ENCODE assay signal across 9 cellular contexts in genomic region chr10:88157981-88158465, GRCh38.
DNase-seq lines count a peak whose midpoint lies in the region; ATAC-seq and TF ChIP-seq lines count a peak whose summit lies in the region.
"Had no signal": no experiment of that assay in that cellular context is flagged by ENCODE, and none has a peak within 500 bp of the region (broad histone marks: within the 10 kb centered on the region; RNA-seq: fewer than 3 reads in every experiment).

No MANE protein-coding gene starts in this region.

- H3K4me3 ChIP-seq in RWPE2 (ENCODE audit: severe bottlenecking) (no peak overlapping the region), fibroblast of the aortic adventitia (ENCODE audit: low read depth, low read length) (no peak overlapping the region), SJCRH30 (no peak overlapping the region)

- no peaks in the 10 kb centered on the region for H3K27me3 ChIP-seq in RWPE2 (ENCODE audit: insufficient read depth, poor library complexity, severe bottlenecking)
- H3K27me3 ChIP-seq in SJCRH30: no peaks in the 10 kb centered on the region

- DNase-seq in DMS53 treated with DMSO at 0.1 percent for 48 hours (lab: John Stamatoyannopoulos, UW; ENCODE audit: unreplicated experiment) (peak; percentile 10), RWPE2 (ENCODE audit: low spot score) (no peak), fibroblast of the aortic adventitia (ENCODE audit: low read depth) (peak; percentile 93), renal cortical epithelial cell (ENCODE audit: low read depth) (peak; percentile 94), SJCRH30 (no peak), NCI-H2196 treated with DMSO at 0.1 percent for 48 hours (lab: John Stamatoyannopoulos, UW; ENCODE audit: unreplicated experiment) (no peak), cerebellar nuclear complex (lab: John Stamatoyannopoulos, UW) (no peak)
- DNase-seq: activated B cell treated with CpG ODN at 0.5 μM for 24 hours had no signal

- no peaks in the 10 kb centered on the region for H3K9me3 ChIP-seq in RWPE2 (ENCODE audit: severe bottlenecking)
- no peaks in the 10 kb centered on the region for H3K9me3 ChIP-seq in SJCRH30 (replicated peaks)

- ATAC-seq in RWPE2 (ENCODE audit: low read depth): peak; percentile 95
- no peak for ATAC-seq in HG03280 (IDR thresholded peaks at IDR 0.05; ENCODE audit: unreplicated experiment)

- H3K4me1 ChIP-seq in RWPE2 (ENCODE audit: insufficient read depth, poor library complexity, severe bottlenecking): peaks cover 31% of the 10 kb centered on the region
- H3K4me1 ChIP-seq in SJCRH30: no peaks in the 10 kb centered on the region

- no peak for TF ChIP-seq CTCF in RWPE2 (IDR thresholded peaks at IDR 0.05; ENCODE audit: poor library complexity, severe bottlenecking)
- no peak for TF ChIP-seq CTCF in fibroblast of the aortic adventitia (IDR thresholded peaks at IDR 0.05; ENCODE audit: insufficient read depth, low read length)

- H3K27ac ChIP-seq in RWPE2 (ENCODE audit: poor library complexity, severe bottlenecking): peak overlapping the region; percentile 84
- no peak overlapping the region for H3K27ac ChIP-seq in SJCRH30

- H3K36me3 ChIP-seq in RWPE2 (ENCODE audit: low read depth) (no peaks in the 10 kb centered on the region), SJCRH30 (no peaks in the 10 kb centered on the region)

Comparison
In these comparisons a context has a peak if more than half of its experiments do, and no peak if none do; other contexts are left out.
1. DNase-seq: peak in DMS53 treated with DMSO at 0.1 percent for 48 hours (single experiment), fibroblast of the aortic adventitia (single experiment) and renal cortical epithelial cell (single experiment); none in RWPE2 (single experiment), SJCRH30 (0 of 2), NCI-H2196 treated with DMSO at 0.1 percent for 48 hours (single experiment) and cerebellar nuclear complex (0 of 2).